ENCODE assay signal across 2 cellular contexts in genomic region chr17:64439521-64439920, GRCh38. TPM values are rescaled to one million over a fixed set of nuclear protein-coding genes. Genes with fewer than 3 reads are reported as not detected.
"Had no signal": no experiment of that assay in that cellular context is flagged by ENCODE, and none has a peak within 500 bp of the region (broad histone marks: within the 10 kb centered on the region; RNA-seq: fewer than 3 reads in every experiment).

No MANE protein-coding gene starts in this region.

RNA-seq across cellular contexts. Expression of gene MILR1, which starts 9.4 kb away (rescaled TPM):
- total RNA-seq: SJSA1, SK-MEL-5 had no signal

RNA-seq across cellular contexts. Expression of gene PECAM1, which starts 48.9 kb away (rescaled TPM):
- total RNA-seq: SJSA1 had no signal
